ENCODE assay signal across 23 cellular contexts in the genomic region with DNA sequence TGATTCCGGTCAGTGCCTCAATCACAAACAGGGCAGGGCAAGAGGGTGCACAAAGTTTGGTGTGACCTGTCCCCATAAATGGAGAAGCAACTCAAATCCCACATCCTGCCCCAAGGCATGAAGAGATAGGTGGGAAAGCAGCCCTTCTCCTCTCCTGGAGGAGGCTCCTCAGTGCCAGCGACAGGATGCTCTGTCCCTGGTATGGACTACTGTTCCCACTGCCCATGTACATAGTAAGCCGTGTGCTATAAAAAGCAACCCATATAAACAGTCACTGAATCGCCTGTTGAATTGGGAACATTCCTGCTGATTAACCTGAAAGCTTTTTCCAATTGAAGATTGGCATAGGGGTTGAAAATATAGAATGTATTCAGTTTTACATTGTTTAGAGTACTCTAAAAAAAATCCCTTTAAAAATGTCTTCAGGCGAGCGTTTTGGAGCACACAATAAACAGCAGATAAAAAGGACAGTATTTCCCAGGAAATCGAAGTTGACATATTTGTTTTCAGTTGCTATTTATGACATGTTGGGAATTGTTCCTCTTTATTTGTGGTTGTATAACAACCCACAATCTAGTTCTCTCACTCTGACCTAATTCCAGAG.
DNase-seq lines count a peak whose midpoint lies in the region; ATAC-seq and TF ChIP-seq lines count a peak whose summit lies in the region.
"Had no signal": no experiment of that assay in that cellular context is flagged by ENCODE, and none has a peak within 500 bp of the region (broad histone marks: within the 10 kb centered on the region; RNA-seq: fewer than 3 reads in every experiment).

No MANE protein-coding gene starts in this region.

- peaks cover 13 to 16% of the 10 kb centered on the region in 2 donors for H3K4me1 ChIP-seq in gastrocnemius medialis
- H3K4me1 ChIP-seq: A549, BE2C had no signal

- H3K27me3 Mint-ChIP-seq in activated T-cell treated with anti-CD3 and anti-CD28 coated beads, Interleukin-2, amount 50 U/mL, for 24 hours, result peaks cover 39% of the 10 kb centered on the region

- no peak for TF ChIP-seq POLR2A in gastrocnemius medialis (IDR thresholded peaks at IDR 0.05)

- no peaks in the 10 kb centered on the region for H3K36me3 ChIP-seq in gastrocnemius medialis
- H3K36me3 ChIP-seq: BE2C; BLaER1 treated with 17β-estradiol and CSF1 and Interleukin-3, amounts not matched to agents 10 nM and 100 nM had no signal

- no peak for TF ChIP-seq CTCF in gastrocnemius medialis (IDR thresholded peaks at IDR 0.05 in 4 of 5, conservative IDR thresholded peaks at IDR 0.05 in 1 of 5)

- no peaks in the 10 kb centered on the region for H3K36me3 Mint-ChIP-seq in activated T-cell treated with anti-CD3 and anti-CD28 coated beads, Interleukin-2, amount 50 U/mL, for 24 hours (ENCODE audit: low read depth)
- H3K36me3 Mint-ChIP-seq: CD14-positive monocyte; CD4-positive, alpha-beta memory T cell had no signal

- H3K4me1 Mint-ChIP-seq in activated T-cell treated with anti-CD3 and anti-CD28 coated beads, Interleukin-2, amount 50 U/mL, for 24 hours (ENCODE audit: low read depth), result no peaks in the 10 kb centered on the region
- H3K4me1 Mint-ChIP-seq: CD14-positive monocyte; CD4-positive, alpha-beta memory T cell had no signal

- ATAC-seq in Right ventricle myocardium inferior (peak; percentile 59), left cardiac atrium (no peak), left ventricle myocardium superior (peak; percentile 82), gastrocnemius medialis (peak in 1 of 2 donors; percentile 71), HG03108 (IDR thresholded peaks at IDR 0.05; ENCODE audit: unreplicated experiment) (no peak)
- ATAC-seq: A549, GM23338, HCT116 had no signal

- H3K4me3 ChIP-seq in gastrocnemius medialis, result no peak overlapping the region
- H3K4me3 ChIP-seq: A549; BLaER1 treated with 17β-estradiol and CSF1 and Interleukin-3, amounts not matched to agents 10 nM and 100 nM; GM23338 had no signal

- H3K27ac ChIP-seq in gastrocnemius medialis, result peak overlapping the region; percentile 16 to 79 (median 64)
- H3K27ac ChIP-seq: A549; BLaER1 treated with 17β-estradiol and CSF1 and Interleukin-3, amounts not matched to agents 10 nM and 100 nM had no signal

- no peaks in the 10 kb centered on the region for H3K27me3 ChIP-seq in gastrocnemius medialis
- H3K27me3 ChIP-seq: BLaER1 treated with 17β-estradiol and CSF1 and Interleukin-3, amounts not matched to agents 10 nM and 100 nM had no signal

- intact Hi-C loops in Right ventricle myocardium inferior (cut with DNase I) (loop anchor here (5.0 kb wide), 1 partner anchor 744 kb away; no protein-coding TSS in a partner anchor), left cardiac atrium (cut with DNase I) (no loop called here), left ventricle myocardium superior (cut with micrococcal nuclease) (no loop called here), cardiac septum (cut with DNase I) (no loop called here), gastrocnemius medialis (cut with DNase I; ENCODE audit: low total_unique reads) (no loop called here)

- no peak overlapping the region for H3K27ac Mint-ChIP-seq in activated T-cell treated with anti-CD3 and anti-CD28 coated beads, Interleukin-2, amount 50 U/mL, for 24 hours
- H3K27ac Mint-ChIP-seq: GM23338, H9 had no signal

- no peak overlapping the region for H3K4me3 Mint-ChIP-seq in activated T-cell treated with anti-CD3 and anti-CD28 coated beads, Interleukin-2, amount 50 U/mL, for 24 hours
- H3K4me3 Mint-ChIP-seq: CD14-positive monocyte; CD4-positive, alpha-beta memory T cell; GM23338; H9 had no signal

- peaks cover 3% of the 10 kb centered on the region for H3K9me3 Mint-ChIP-seq in activated T-cell treated with anti-CD3 and anti-CD28 coated beads, Interleukin-2, amount 50 U/mL, for 24 hours

- H3K9me3 ChIP-seq in gastrocnemius medialis, result no peaks in the 10 kb centered on the region
- H3K9me3 ChIP-seq: BE2C had no signal

- DNase-seq in Right ventricle myocardium inferior (ENCODE audit: missing footprints) (no peak), left cardiac atrium (no peak), left ventricle myocardium superior (no peak), cardiac septum (ENCODE audit: low spot score) (no peak), gastrocnemius medialis (no peak)
- no peak for DNase-seq in activated T-cell treated with anti-CD3 and anti-CD28 coated beads, Interleukin-2, amount 50 U/mL, for 24 hours
- DNase-seq: 8988T; ACHN; AML-193; BE2C; Calu3; CD4-positive, alpha-beta memory T cell; COR-L47; DMS53; DMS79 treated with DMSO at 0.1 percent for 48 hours; GF-D8; H9 had no signal

- in situ Hi-C loops in gastrocnemius medialis (cut with MboI; ENCODE audit: low sequenced_read_pairs in 4 of 4), result no loop called here

Comparison
In these comparisons a context has a peak if more than half of its experiments do, and no peak if none do; other contexts are left out.
1. ATAC-seq: peak in Right ventricle myocardium inferior (single experiment) and left ventricle myocardium superior (single experiment); none in left cardiac atrium (0 of 2) and HG03108 (single experiment).